ENCODE assay signal across 10 cellular contexts in the genomic region with DNA sequence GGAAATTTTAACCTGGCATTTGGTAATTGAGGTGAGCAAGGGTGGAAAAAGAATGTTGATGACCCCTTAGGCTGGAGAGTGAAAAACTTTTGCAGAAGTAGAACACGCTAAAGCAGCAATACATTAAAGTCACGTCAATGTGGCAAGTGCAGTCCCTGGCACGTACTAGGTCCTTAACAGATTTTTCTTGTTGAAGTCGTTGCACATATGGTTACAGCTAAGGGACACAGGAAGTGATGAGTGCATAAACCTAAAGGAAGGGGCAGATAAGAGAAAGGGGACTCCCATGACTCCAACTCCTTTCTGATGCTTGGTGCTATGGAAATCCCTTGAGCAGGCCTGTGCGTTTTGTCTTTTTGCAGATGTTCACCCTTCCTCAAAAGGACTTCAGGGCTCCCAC. TPM values are rescaled to one million over a fixed set of nuclear protein-coding genes. Genes with fewer than 3 reads are reported as not detected.
DNase-seq lines count a peak whose midpoint lies in the region; ATAC-seq and TF ChIP-seq lines count a peak whose summit lies in the region.
"Had no signal": no experiment of that assay in that cellular context is flagged by ENCODE, and none has a peak within 500 bp of the region (broad histone marks: within the 10 kb centered on the region; RNA-seq: fewer than 3 reads in every experiment).

No MANE protein-coding gene starts in this region.

- no peak for TF ChIP-seq EP300 in transverse colon (IDR thresholded peaks at IDR 0.05; ENCODE audit: low read depth)

- H3K4me1 ChIP-seq in hepatocyte (ENCODE audit: insufficient read depth) = peaks cover 10% of the 10 kb centered on the region
- H3K4me1 ChIP-seq in transverse colon = peaks cover 0 to 18% (median 14%) of the 10 kb centered on the region in 4 donors

- H3K79me2 ChIP-seq in hepatocyte = peaks cover 3% of the 10 kb centered on the region

- in situ Hi-C loops in transverse colon (cut with MboI; ENCODE audit: low pct_ligation_motif_present in 1 of 4, low pct_unique_long_range_greater_than_20kb in 1 of 4, low sequenced_read_pairs in 3 of 4) = no loop called here

- no peaks in the 10 kb centered on the region for H4K20me1 ChIP-seq in hepatocyte (ENCODE audit: insufficient read depth, poor library complexity, severe bottlenecking)
- H4K20me1 ChIP-seq: BLaER1 had no signal

- TF ChIP-seq POLR2A in transverse colon (IDR thresholded peaks at IDR 0.05) = no peak

- H2AFZ ChIP-seq in hepatocyte = no peak overlapping the region

- peaks cover 2% of the 10 kb centered on the region for H3K36me3 Mint-ChIP-seq in activated naive CD4-positive, alpha-beta T cell treated with anti-CD3 and anti-CD28 coated beads for 36 hours (ENCODE audit: low read depth)
- H3K36me3 Mint-ChIP-seq in WTC11 = no peaks in the 10 kb centered on the region

- H3K27me3 ChIP-seq in hepatocyte = no peaks in the 10 kb centered on the region
- no peaks in the 10 kb centered on the region for H3K27me3 ChIP-seq in transverse colon

- H3K27ac Mint-ChIP-seq in activated naive CD4-positive, alpha-beta T cell treated with anti-CD3 and anti-CD28 coated beads for 36 hours = peak overlapping the region; percentile 93
- no peak overlapping the region for H3K27ac Mint-ChIP-seq in WTC11

- intact Hi-C loops in activated naive CD4-positive, alpha-beta T cell treated with anti-CD3 and anti-CD28 coated beads for 36 hours (cut with micrococcal nuclease) = loop anchor here (2.0 to 10.0 kb wide), 6 partner anchors 124 to 752 kb away; a partner anchor contains a TSS
- intact Hi-C loops in transverse colon (cut with DNase I; ENCODE audit: low total_unique reads) = no loop called here

- H3K27me3 Mint-ChIP-seq in activated naive CD4-positive, alpha-beta T cell treated with anti-CD3 and anti-CD28 coated beads for 36 hours (ENCODE audit: low read depth) = no peaks in the 10 kb centered on the region
- peaks cover 10% of the 10 kb centered on the region for H3K27me3 Mint-ChIP-seq in WTC11 (ENCODE audit: low read depth)

- CTCF ChIA-PET in activated naive CD4-positive, alpha-beta T cell treated with anti-CD3 and anti-CD28 coated beads for 36 hours (lab: Charles Lee) = interaction anchor here (1.0 to 2.2 kb wide), 4 partner anchors 13 to 122 kb away, joined by 3 to 7 read pairs (median 4); a partner anchor contains a TSS
- CTCF ChIA-PET in WTC11 (lab: Charles Lee) = interaction anchor here (0.8 to 2.5 kb wide), 7 partner anchors 9 to 178 kb away, joined by 3 to 13 read pairs (median 4); a partner anchor contains a TSS

- H3K9me3 ChIP-seq in hepatocyte (ENCODE audit: low read depth) (no peaks in the 10 kb centered on the region), transverse colon (no peaks in the 10 kb centered on the region)

- H3K4me3 ChIP-seq in hepatocyte = no peak overlapping the region
- peak overlapping the region in 1 of 4 donors; percentile 91 for H3K4me3 ChIP-seq in transverse colon

- H3K4me3 Mint-ChIP-seq in activated naive CD4-positive, alpha-beta T cell treated with anti-CD3 and anti-CD28 coated beads for 36 hours = peak overlapping the region; percentile 88
- peak overlapping the region; percentile 76 for H3K4me3 Mint-ChIP-seq in WTC11

- H3K9me3 Mint-ChIP-seq in activated naive CD4-positive, alpha-beta T cell treated with anti-CD3 and anti-CD28 coated beads for 36 hours = no peaks in the 10 kb centered on the region
- no peaks in the 10 kb centered on the region for H3K9me3 Mint-ChIP-seq in WTC11

- H3K4me2 ChIP-seq in hepatocyte = peak overlapping the region; percentile 81

- no peak for DNase-seq in activated naive CD4-positive, alpha-beta T cell treated with anti-CD3 and anti-CD28 coated beads for 36 hours
- no peak for DNase-seq in activated naive CD4-positive, alpha-beta T cell treated with Interleukin-2 at 50 U/mL for 16 hours
- DNase-seq in WTC11 (ENCODE audit: low spot score) = no peak
- no peak for DNase-seq in hepatocyte (ENCODE audit: low spot score)
- DNase-seq in transverse colon = no peak
- DNase-seq in NCI-H2029 (lab: John Stamatoyannopoulos, UW) = no peak
- DNase-seq in NCI-H774 (lab: John Stamatoyannopoulos, UW) = no peak
- DNase-seq: NCI-H2107 had no signal

- peaks cover 20% of the 10 kb centered on the region for H3K4me1 Mint-ChIP-seq in activated naive CD4-positive, alpha-beta T cell treated with anti-CD3 and anti-CD28 coated beads for 36 hours (ENCODE audit: low read depth)
- H3K4me1 Mint-ChIP-seq in WTC11 = peaks cover 36% of the 10 kb centered on the region

- TF ChIP-seq CTCF in WTC11 (IDR thresholded peaks at IDR 0.05) = no peak
- no peak for TF ChIP-seq CTCF in hepatocyte (IDR thresholded peaks at IDR 0.05; ENCODE audit: poor library complexity)
- no peak for TF ChIP-seq CTCF in transverse colon (IDR thresholded peaks at IDR 0.05)

- H3K27ac ChIP-seq in hepatocyte (peak overlapping the region; percentile 93), transverse colon (peak overlapping the region in 3 of 4 donors; percentile 90 to 97 (median 92))
- H3K27ac ChIP-seq: BLaER1 had no signal

- WGBS in hepatocyte (ENCODE audit: low lambda C conversion rate, missing lambda C conversion rate) = 73% methylated on average over 5 of the region's 5 CpGs
- 78 to 89% methylated on average over 3 to 5 of the region's 5 CpGs for WGBS in transverse colon (ENCODE audit: low coverage in 1 of 2), 2 donors

- ATAC-seq in WTC11 (no peak), HG03025 (IDR thresholded peaks at IDR 0.05; ENCODE audit: low FRiP score, unreplicated experiment) (no peak)

- POLR2A ChIA-PET in WTC11 (lab: Charles Lee) = no interaction called here

- no peaks in the 10 kb centered on the region for H3K9me2 ChIP-seq in hepatocyte (replicated peaks; ENCODE audit: insufficient read depth)

- H3K36me3 ChIP-seq in hepatocyte (replicated peaks; ENCODE audit: insufficient read depth, low read depth) (no peaks in the 10 kb centered on the region), transverse colon (no peaks in the 10 kb centered on the region)
- H3K36me3 ChIP-seq: BLaER1 had no signal

TF ChIP-seq in WTC11, 78 proteins besides CTCF, POLR2A, EP300 and RAD21:
- TF ChIP-seq SP1 (CRISPR knock-in tag; conservative IDR thresholded peaks at IDR 0.05) = no peak
- TF ChIP-seq, protein P1, sequence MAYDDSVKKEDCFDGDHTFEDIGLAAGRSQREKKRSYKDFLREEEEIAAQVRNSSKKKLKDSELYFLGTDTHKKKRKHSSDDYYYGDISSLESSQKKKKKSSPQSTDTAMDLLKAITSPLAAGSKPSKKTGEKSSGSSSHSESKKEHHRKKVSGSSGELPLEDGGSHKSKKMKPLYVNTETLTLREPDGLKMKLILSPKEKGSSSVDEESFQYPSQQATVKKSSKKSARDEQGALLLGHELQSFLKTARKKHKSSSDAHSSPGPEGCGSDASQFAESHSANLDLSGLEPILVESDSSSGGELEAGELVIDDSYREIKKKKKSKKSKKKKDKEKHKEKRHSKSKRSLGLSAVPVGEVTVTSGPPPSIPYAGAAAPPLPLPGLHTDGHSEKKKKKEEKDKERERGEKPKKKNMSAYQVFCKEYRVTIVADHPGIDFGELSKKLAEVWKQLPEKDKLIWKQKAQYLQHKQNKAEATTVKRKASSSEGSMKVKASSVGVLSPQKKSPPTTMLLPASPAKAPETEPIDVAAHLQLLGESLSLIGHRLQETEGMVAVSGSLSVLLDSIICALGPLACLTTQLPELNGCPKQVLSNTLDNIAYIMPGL (CRISPR knock-in tag; IDR thresholded peaks at IDR 0.05) = no peak
- no peak for TF ChIP-seq SOX15 (CRISPR knock-in tag; IDR thresholded peaks at IDR 0.05)
- TF ChIP-seq, protein P2, sequence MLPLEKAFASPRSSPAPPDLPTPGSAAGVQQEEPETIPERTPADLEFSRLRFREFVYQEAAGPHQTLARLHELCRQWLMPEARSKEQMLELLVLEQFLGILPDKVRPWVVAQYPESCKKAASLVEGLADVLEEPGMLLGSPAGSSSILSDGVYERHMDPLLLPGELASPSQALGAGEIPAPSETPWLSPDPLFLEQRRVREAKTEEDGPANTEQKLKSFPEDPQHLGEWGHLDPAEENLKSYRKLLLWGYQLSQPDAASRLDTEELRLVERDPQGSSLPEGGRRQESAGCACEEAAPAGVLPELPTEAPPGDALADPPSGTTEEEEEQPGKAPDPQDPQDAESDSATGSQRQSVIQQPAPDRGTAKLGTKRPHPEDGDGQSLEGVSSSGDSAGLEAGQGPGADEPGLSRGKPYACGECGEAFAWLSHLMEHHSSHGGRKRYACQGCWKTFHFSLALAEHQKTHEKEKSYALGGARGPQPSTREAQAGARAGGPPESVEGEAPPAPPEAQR (CRISPR knock-in tag; IDR thresholded peaks at IDR 0.05) = no peak
- no peak for TF ChIP-seq NFATC4 (CRISPR knock-in tag; IDR thresholded peaks at IDR 0.05)
- TF ChIP-seq, protein P3, sequence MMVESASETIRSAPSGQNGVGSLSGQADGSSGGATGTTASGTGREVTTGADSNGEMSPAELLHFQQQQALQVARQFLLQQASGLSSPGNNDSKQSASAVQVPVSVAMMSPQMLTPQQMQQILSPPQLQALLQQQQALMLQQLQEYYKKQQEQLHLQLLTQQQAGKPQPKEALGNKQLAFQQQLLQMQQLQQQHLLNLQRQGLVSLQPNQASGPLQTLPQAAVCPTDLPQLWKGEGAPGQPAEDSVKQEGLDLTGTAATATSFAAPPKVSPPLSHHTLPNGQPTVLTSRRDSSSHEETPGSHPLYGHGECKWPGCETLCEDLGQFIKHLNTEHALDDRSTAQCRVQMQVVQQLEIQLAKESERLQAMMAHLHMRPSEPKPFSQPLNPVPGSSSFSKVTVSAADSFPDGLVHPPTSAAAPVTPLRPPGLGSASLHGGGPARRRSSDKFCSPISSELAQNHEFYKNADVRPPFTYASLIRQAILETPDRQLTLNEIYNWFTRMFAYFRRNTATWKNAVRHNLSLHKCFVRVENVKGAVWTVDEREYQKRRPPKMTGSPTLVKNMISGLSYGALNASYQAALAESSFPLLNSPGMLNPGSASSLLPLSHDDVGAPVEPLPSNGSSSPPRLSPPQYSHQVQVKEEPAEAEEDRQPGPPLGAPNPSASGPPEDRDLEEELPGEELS (CRISPR knock-in tag; IDR thresholded peaks at IDR 0.05) = no peak

RNA-seq across cellular contexts. Expression of a gene that starts 1.2 kb away (rescaled TPM):
- 10 to 100 TPM; 16.2 to 16.6 TPM for total RNA-seq in activated naive CD4-positive, alpha-beta T cell treated with anti-CD3 and anti-CD28 coated beads for 36 hours
- total RNA-seq in WTC11 (2021) (10.5 to 14.5 TPM (median 13.9 TPM) in 3 replicates), hepatocyte (5.9 and 9.9 TPM in 2 replicates), transverse colon (10 to 100 TPM; 17.6 to 88.3 (median 29.5) TPM)
- 21.4 and 23.1 TPM in 2 replicates for polyA plus RNA-seq in hepatocyte

RNA-seq across cellular contexts. Expression of a gene that starts 19.5 kb away (rescaled TPM):
- total RNA-seq in activated naive CD4-positive, alpha-beta T cell treated with anti-CD3 and anti-CD28 coated beads for 36 hours = not detected
- total RNA-seq in WTC11 (2021) (not detected in 3 replicates), hepatocyte (not detected in 2 replicates), transverse colon (not detected)
- not detected in 2 replicates for polyA plus RNA-seq in hepatocyte

RNA-seq across cellular contexts. Expression of a gene that starts 28.2 kb away (rescaled TPM):
- 10 to 100 TPM; 23.8 to 26.2 TPM for total RNA-seq in activated naive CD4-positive, alpha-beta T cell treated with anti-CD3 and anti-CD28 coated beads for 36 hours
- total RNA-seq in WTC11 (2021) (36.4 to 39.1 TPM (median 38.6 TPM) in 3 replicates), hepatocyte (95.8 and 107 TPM in 2 replicates), transverse colon (10 to 100 TPM; 32.2 to 82.9 (median 59.6) TPM)
- polyA plus RNA-seq in hepatocyte = 71.5 and 80.6 TPM in 2 replicates
